Comparison of ENCODE assay signal across 12 cellular contexts in the genomic region with DNA sequence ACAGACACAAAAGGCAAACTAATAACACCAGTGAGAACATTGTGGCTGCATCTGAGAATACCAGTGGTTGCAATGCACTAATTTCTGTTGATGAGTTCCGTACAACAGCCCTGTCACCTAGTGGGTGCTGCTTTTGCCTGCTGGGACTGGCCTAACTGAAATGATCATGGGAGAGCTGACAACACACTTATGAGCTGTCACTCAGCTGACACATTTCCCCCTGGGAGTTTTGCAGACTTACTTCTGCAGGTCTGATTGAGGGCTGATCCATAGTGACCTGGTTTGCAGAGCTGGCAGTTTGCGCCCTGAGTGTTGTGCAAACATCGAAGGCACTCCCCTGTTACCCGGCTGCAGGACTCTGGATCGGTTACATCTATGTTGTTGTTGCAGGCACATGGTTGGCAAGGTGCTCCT.
DNase-seq lines count a peak whose midpoint lies in the region; ATAC-seq and TF ChIP-seq lines count a peak whose summit lies in the region.
"Had no signal": no experiment of that assay in that cellular context is flagged by ENCODE, and none has a peak within 500 bp of the region (broad histone marks: within the 10 kb centered on the region; RNA-seq: fewer than 3 reads in every experiment).

No MANE protein-coding gene starts in this region.

- CTCF ChIA-PET in CD4-positive, alpha-beta T cell (lab: Charles Lee), result no interaction called here

- H3K4me3 ChIP-seq in body of pancreas, result no peak overlapping the region
- H3K4me3 ChIP-seq in dorsolateral prefrontal cortex, result no peak overlapping the region
- H3K4me3 ChIP-seq: upper lobe of left lung had no signal

- no peaks in the 10 kb centered on the region for H3K4me1 ChIP-seq in body of pancreas
- H3K4me1 ChIP-seq: upper lobe of left lung had no signal

- H3K36me3 Mint-ChIP-seq in CD4-positive, alpha-beta T cell (ENCODE audit: low read depth), result no peaks in the 10 kb centered on the region

- no peaks in the 10 kb centered on the region for H3K9me3 ChIP-seq in body of pancreas
- no peaks in the 10 kb centered on the region for H3K9me3 ChIP-seq in CD4-positive, alpha-beta T cell (ENCODE audit: control insufficient read depth, low read length)
- H3K9me3 ChIP-seq: neutrophil, upper lobe of left lung had no signal

- 61 to 81% methylated on average over 5 of the region's 5 CpGs for WGBS in body of pancreas, 2 donors

- no peak for TF ChIP-seq POLR2A in body of pancreas (IDR thresholded peaks at IDR 0.05)

- H3K36me3 ChIP-seq in body of pancreas (replicated peaks in 1 of 2; ENCODE audit: insufficient read depth in 1 of 2, low read depth in 2 of 2), result no peaks in the 10 kb centered on the region
- H3K36me3 ChIP-seq: neutrophil, upper lobe of left lung had no signal

- H3K9me3 Mint-ChIP-seq in CD4-positive, alpha-beta T cell, result no peaks in the 10 kb centered on the region

- intact Hi-C loops in body of pancreas (cut with DNase I), result no loop called here
- intact Hi-C loops in dorsolateral prefrontal cortex (cut with DNase I), result no loop called here
- intact Hi-C loops in CD4-positive, alpha-beta T cell (cut with DNase I, micrococcal nuclease), result no loop called here

- H3K27ac ChIP-seq in body of pancreas (no peak overlapping the region), dorsolateral prefrontal cortex (no peak overlapping the region)
- H3K27ac ChIP-seq in CD4-positive, alpha-beta T cell (ENCODE audit: low read depth, low read length), result no peak overlapping the region
- H3K27ac ChIP-seq: C4-2B, neutrophil, upper lobe of left lung had no signal

- H3K4me1 Mint-ChIP-seq in CD4-positive, alpha-beta T cell (ENCODE audit: low read depth), result no peaks in the 10 kb centered on the region

- TF ChIP-seq CTCF in body of pancreas (IDR thresholded peaks at IDR 0.05), result no peak
- no peak for TF ChIP-seq CTCF in dorsolateral prefrontal cortex (IDR thresholded peaks at IDR 0.05 in 54 of 56, conservative IDR thresholded peaks at IDR 0.05 in 2 of 56; ENCODE audit: low read depth in 1 of 56, partially characterized antibody in 56 of 56)
- no peak for TF ChIP-seq CTCF in CD4-positive, alpha-beta T cell (IDR thresholded peaks at IDR 0.05)

- H3K27me3 ChIP-seq in body of pancreas, result no peaks in the 10 kb centered on the region
- peaks cover 0 to 3% (median 0%) of the 10 kb centered on the region in 45 donors for H3K27me3 ChIP-seq in dorsolateral prefrontal cortex
- H3K27me3 ChIP-seq in CD4-positive, alpha-beta T cell (ENCODE audit: control insufficient read depth, insufficient read depth, low read length), result no peaks in the 10 kb centered on the region
- H3K27me3 ChIP-seq: neutrophil, upper lobe of left lung had no signal

- POLR2A ChIA-PET in CD4-positive, alpha-beta T cell (lab: Charles Lee), result no interaction called here

- peak; percentile 83 for DNase-seq in DMS153 (lab: John Stamatoyannopoulos, UW)
- peak in 3 of 4 donors; percentile 22 to 45 (median 42) for DNase-seq in body of pancreas
- DNase-seq in dorsolateral prefrontal cortex, result no peak
- DNase-seq in inferior parietal cortex (ENCODE audit: extremely low spot score), result no peak
- DNase-seq in CD4-positive, alpha-beta T cell, result no peak
- DNase-seq: SHP77, upper lobe of left lung had no signal

- no peak overlapping the region for H3K4me3 Mint-ChIP-seq in CD4-positive, alpha-beta T cell

- peak; percentile 73 for ATAC-seq in GM18868 (IDR thresholded peaks at IDR 0.05; ENCODE audit: unreplicated experiment)
- peak; percentile 76 for ATAC-seq in HG03066 (IDR thresholded peaks at IDR 0.05; ENCODE audit: low read depth, unreplicated experiment)
- peak; percentile 12 for ATAC-seq in body of pancreas
- no peak for ATAC-seq in HG03342 (IDR thresholded peaks at IDR 0.05; ENCODE audit: unreplicated experiment)
- ATAC-seq in CD4-positive, alpha-beta T cell (ENCODE audit: poor library complexity), result no peak

- H3K27ac Mint-ChIP-seq in CD4-positive, alpha-beta T cell, result no peak overlapping the region

- H3K27me3 Mint-ChIP-seq in CD4-positive, alpha-beta T cell, result peaks cover 10% of the 10 kb centered on the region

Comparison
In these comparisons a context has a peak if more than half of its experiments do, and no peak if none do; other contexts are left out.
1. DNase-seq: peak in DMS153 (single experiment) and body of pancreas (3 of 4); none in dorsolateral prefrontal cortex (0 of 10), inferior parietal cortex (single experiment) and CD4-positive, alpha-beta T cell (0 of 10).
2. ATAC-seq: peak in GM18868 (single experiment), HG03066 (single experiment) and body of pancreas (single experiment); none in HG03342 (single experiment) and CD4-positive, alpha-beta T cell (single experiment).